16 cellular contexts compared by ENCODE assay signal in the genomic region with DNA sequence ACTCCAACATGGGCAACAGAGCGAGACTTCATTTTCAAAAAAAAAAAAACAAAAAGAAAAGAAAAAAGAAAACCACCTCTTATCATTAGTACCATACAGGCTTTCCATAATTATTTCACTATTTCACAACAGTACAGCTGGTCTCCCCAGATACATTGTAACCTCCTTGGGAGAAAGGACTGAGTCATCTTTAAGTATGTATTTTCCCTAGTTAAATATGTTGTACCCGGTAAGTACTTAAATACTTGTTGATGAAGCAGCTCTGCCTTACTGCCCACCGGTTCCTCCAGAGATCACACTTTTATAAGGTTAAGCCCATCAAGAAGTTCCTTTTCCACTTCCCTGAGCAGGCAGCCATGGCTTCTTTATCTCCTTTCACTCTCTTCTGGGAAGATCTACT.
DNase-seq lines count a peak whose midpoint lies in the region; ATAC-seq, FAIRE-seq and TF ChIP-seq lines count a peak whose summit lies in the region.
"Had no signal": no experiment of that assay in that cellular context is flagged by ENCODE, and none has a peak within 500 bp of the region (broad histone marks: within the 10 kb centered on the region; RNA-seq: fewer than 3 reads in every experiment).

No MANE protein-coding gene starts in this region.

- H3K27ac Mint-ChIP-seq in activated T-helper 2 cell treated with anti-CD3 and anti-CD28 coated beads, Interferon-gamma antibody, Interleukin-2, Interleukin-4, amounts not matched to agents 10 μg/mL and 5 μg/mL and 100 μg/mL, durations not matched to agents 14 hours and 24 hours and 36 hours, result peak overlapping the region; percentile 5
- H3K27ac Mint-ChIP-seq in progenitor cell of endocrine pancreas, result no peak overlapping the region

- H3K27ac ChIP-seq in substantia nigra (ENCODE audit: low read depth, low read length, poor library complexity, severe bottlenecking), result no peak overlapping the region
- H3K27ac ChIP-seq: thoracic aorta, WERI-Rb-1 had no signal

- DNase-seq in activated T-helper 2 cell treated with anti-CD3 and anti-CD28 coated beads, Interferon-gamma antibody, Interleukin-2, Interleukin-4, amounts not matched to agents 10 μg/mL and 5 μg/mL and 100 μg/mL, durations not matched to agents 14 hours and 24 hours and 36 hours (ENCODE audit: low spot score), result no peak
- DNase-seq in iris pigment epithelial cell (ENCODE audit: low read depth), result peak; percentile 90
- DNase-seq in substantia nigra (lab: John Stamatoyannopoulos, UW), result no peak
- no peak for DNase-seq in HTR-8/SVneo (ENCODE audit: insufficient read length, low spot score)
- no peak for DNase-seq in progenitor cell of endocrine pancreas (ENCODE audit: low spot score, unreplicated experiment)
- DNase-seq: activated naive CD4-positive, alpha-beta T cell; DMS 273 treated with DMSO at 0.1 percent for 48 hours; effector memory CD4-positive, alpha-beta T cell; NCI-H187 treated with DMSO at 0.1 percent for 48 hours; stimulated activated CD4-positive, alpha-beta T cell treated with anti-CD3 and anti-CD28 coated beads, Interleukin-2, amount 100 ng/mL, for 48 hours; WERI-Rb-1 had no signal

- peaks cover 18% of the 10 kb centered on the region for H3K4me1 Mint-ChIP-seq in activated T-helper 2 cell treated with anti-CD3 and anti-CD28 coated beads, Interferon-gamma antibody, Interleukin-2, Interleukin-4, amounts not matched to agents 10 μg/mL and 5 μg/mL and 100 μg/mL, durations not matched to agents 14 hours and 24 hours and 36 hours (ENCODE audit: low read depth)
- no peaks in the 10 kb centered on the region for H3K4me1 Mint-ChIP-seq in progenitor cell of endocrine pancreas (ENCODE audit: low read depth)

- H3K27me3 Mint-ChIP-seq in activated T-helper 2 cell treated with anti-CD3 and anti-CD28 coated beads, Interferon-gamma antibody, Interleukin-2, Interleukin-4, amounts not matched to agents 10 μg/mL and 5 μg/mL and 100 μg/mL, durations not matched to agents 14 hours and 24 hours and 36 hours (ENCODE audit: low read depth), result no peaks in the 10 kb centered on the region
- H3K27me3 Mint-ChIP-seq in progenitor cell of endocrine pancreas, result no peaks in the 10 kb centered on the region

- H3K4me3 Mint-ChIP-seq in activated T-helper 2 cell treated with anti-CD3 and anti-CD28 coated beads, Interferon-gamma antibody, Interleukin-2, Interleukin-4, amounts not matched to agents 10 μg/mL and 5 μg/mL and 100 μg/mL, durations not matched to agents 14 hours and 24 hours and 36 hours (ENCODE audit: low read depth), result no peak overlapping the region
- no peak overlapping the region for H3K4me3 Mint-ChIP-seq in progenitor cell of endocrine pancreas (ENCODE audit: low read depth)

- peaks cover 6% of the 10 kb centered on the region for H3K9me3 Mint-ChIP-seq in activated T-helper 2 cell treated with anti-CD3 and anti-CD28 coated beads, Interferon-gamma antibody, Interleukin-2, Interleukin-4, amounts not matched to agents 10 μg/mL and 5 μg/mL and 100 μg/mL, durations not matched to agents 14 hours and 24 hours and 36 hours
- peaks cover 4% of the 10 kb centered on the region for H3K9me3 Mint-ChIP-seq in progenitor cell of endocrine pancreas (ENCODE audit: low read depth)

- H3K36me3 Mint-ChIP-seq in activated T-helper 2 cell treated with anti-CD3 and anti-CD28 coated beads, Interferon-gamma antibody, Interleukin-2, Interleukin-4, amounts not matched to agents 10 μg/mL and 5 μg/mL and 100 μg/mL, durations not matched to agents 14 hours and 24 hours and 36 hours (ENCODE audit: low read depth), result peaks cover 32% of the 10 kb centered on the region
- H3K36me3 Mint-ChIP-seq in progenitor cell of endocrine pancreas (ENCODE audit: insufficient read depth), result no peaks in the 10 kb centered on the region
- H3K36me3 Mint-ChIP-seq: immature natural killer cell had no signal

- FAIRE-seq in HTR-8/SVneo (lab: Jason Lieb, UNC), result no peak

- ATAC-seq in GM18498 (IDR thresholded peaks at IDR 0.05; ENCODE audit: unreplicated experiment) (peak; percentile 16), HG02938 (IDR thresholded peaks at IDR 0.05; ENCODE audit: unreplicated experiment) (peak; percentile 3), GM19455 (IDR thresholded peaks at IDR 0.05; ENCODE audit: unreplicated experiment) (no peak)

- no peak for TF ChIP-seq CTCF in progenitor cell of endocrine pancreas (IDR thresholded peaks at IDR 0.05; ENCODE audit: unreplicated experiment)

- intact Hi-C loops in activated T-helper 2 cell treated with anti-CD3 and anti-CD28 coated beads, Interferon-gamma antibody, Interleukin-2, Interleukin-4, amounts not matched to agents 10 μg/mL and 5 μg/mL and 100 μg/mL, durations not matched to agents 14 hours and 24 hours and 36 hours (cut with micrococcal nuclease), result no loop called here
